24 cellular contexts compared by ENCODE assay signal in the genomic region with DNA sequence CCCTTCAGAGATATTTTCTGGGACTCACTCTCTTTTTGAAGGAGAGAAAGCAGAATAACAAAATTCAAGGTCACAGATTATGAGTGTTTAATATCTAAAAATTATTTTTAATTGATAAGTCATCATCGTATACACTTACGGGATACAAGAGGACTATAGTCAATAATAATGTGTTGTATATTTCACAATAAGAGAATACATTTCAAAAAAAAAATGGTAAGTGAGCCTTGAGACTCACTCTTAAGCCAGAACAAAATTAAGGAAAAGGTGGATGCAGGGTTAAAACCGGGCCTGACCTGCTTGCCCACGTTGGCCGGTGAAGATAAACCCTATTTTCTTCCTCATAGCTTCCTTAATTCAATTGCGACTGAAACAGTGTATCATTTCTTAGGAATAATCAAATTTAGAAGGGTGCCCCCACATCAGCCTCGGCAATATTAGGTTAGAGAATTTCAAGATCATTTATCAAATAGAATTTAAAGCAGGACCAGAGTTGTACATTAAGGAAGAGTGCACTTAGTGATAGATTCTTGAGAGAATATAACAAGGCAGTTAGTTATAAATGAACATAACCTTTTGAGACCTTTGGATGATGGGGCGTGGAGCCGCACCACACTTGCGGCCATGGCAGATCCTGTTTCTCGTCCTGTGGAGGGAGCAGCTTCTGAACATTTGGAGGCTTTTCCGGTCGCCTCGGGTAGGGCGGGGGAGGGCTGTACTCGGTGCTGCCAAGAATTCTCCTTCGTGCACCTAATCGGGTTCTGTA.
"Had no signal": no experiment of that assay in that cellular context is flagged by ENCODE, and none has a peak within 500 bp of the region (broad histone marks: within the 10 kb centered on the region; RNA-seq: fewer than 3 reads in every experiment).

No MANE protein-coding gene starts in this region.

- H3K4me3 ChIP-seq: coronary artery, esophagus muscularis mucosa, gastroesophageal sphincter, heart left ventricle, hepatocyte, lower lobe of right lung, ovary, right lobe of liver, suprapubic skin, thyroid gland, vagina had no signal

- H3K4me1 Mint-ChIP-seq: natural killer cell; stimulated activated naive B cell treated with anti-CD40 and anti-IgM and Interleukin-4, amounts not matched to agents 10 μg/mL and 1 μg/mL and 100 μg/mL, for 72 hours had no signal

- H3K79me2 ChIP-seq: hepatocyte had no signal

- DNase-seq: dermis blood vessel endothelial cell; effector memory CD4-positive, alpha-beta T cell; foreskin keratinocyte; heart left ventricle; left cardiac atrium; left ventricle myocardium superior; lower lobe of right lung; natural killer cell; occipital lobe; ovary; retina; right lobe of liver; small intestine; stimulated activated CD4-positive, alpha-beta T cell treated with anti-CD3 and anti-CD28 coated beads, Interleukin-15, amount 100 ng/mL, for 24 hours; stimulated activated CD4-positive, alpha-beta T cell treated with anti-CD3 and anti-CD28 coated beads, Interleukin-2, amount 100 ng/mL, for 48 hours; stimulated activated naive B cell treated with anti-CD40 and anti-IgM and Interleukin-4, amounts not matched to agents 10 μg/mL and 1 μg/mL and 100 μg/mL, for 72 hours; thyroid gland had no signal

- H3K4me1 ChIP-seq: foreskin keratinocyte, heart left ventricle, lower lobe of right lung, right lobe of liver, suprapubic skin, thyroid gland, vagina had no signal

- H3K27ac Mint-ChIP-seq: natural killer cell; stimulated activated naive B cell treated with anti-CD40 and anti-IgM and Interleukin-4, amounts not matched to agents 10 μg/mL and 1 μg/mL and 100 μg/mL, for 72 hours; stimulated activated naive CD8-positive, alpha-beta T cell treated with anti-CD3 and anti-CD28 coated beads, Interleukin-15, Interleukin-2, amounts not matched to agents 100 ng/mL and 50 ng/mL, for 24 hours had no signal

- H3K4me2 ChIP-seq: hepatocyte had no signal

- H3K36me3 Mint-ChIP-seq: natural killer cell; stimulated activated naive B cell treated with anti-CD40 and anti-IgM and Interleukin-4, amounts not matched to agents 10 μg/mL and 1 μg/mL and 100 μg/mL, for 72 hours had no signal

- H3K27me3 ChIP-seq: esophagus muscularis mucosa, foreskin keratinocyte, gastroesophageal sphincter, hepatocyte, ovary, right lobe of liver, suprapubic skin, thyroid gland, vagina had no signal

- H3K4me3 Mint-ChIP-seq: natural killer cell; stimulated activated naive B cell treated with anti-CD40 and anti-IgM and Interleukin-4, amounts not matched to agents 10 μg/mL and 1 μg/mL and 100 μg/mL, for 72 hours; stimulated activated naive CD8-positive, alpha-beta T cell treated with anti-CD3 and anti-CD28 coated beads, Interleukin-15, Interleukin-2, amounts not matched to agents 100 ng/mL and 50 ng/mL, for 24 hours had no signal

- H3K36me3 ChIP-seq: esophagus muscularis mucosa, gastroesophageal sphincter, heart left ventricle, lower lobe of right lung, ovary, right lobe of liver, suprapubic skin, thyroid gland, vagina had no signal

- H3K27ac ChIP-seq: coronary artery, esophagus muscularis mucosa, foreskin keratinocyte, gastroesophageal sphincter, heart left ventricle, hepatocyte, lower lobe of right lung, ovary, right lobe of liver, suprapubic skin, thyroid gland, vagina had no signal

- H3K27me3 Mint-ChIP-seq: stimulated activated naive B cell treated with anti-CD40 and anti-IgM and Interleukin-4, amounts not matched to agents 10 μg/mL and 1 μg/mL and 100 μg/mL, for 72 hours; stimulated activated naive CD8-positive, alpha-beta T cell treated with anti-CD3 and anti-CD28 coated beads, Interleukin-15, Interleukin-2, amounts not matched to agents 100 ng/mL and 50 ng/mL, for 24 hours had no signal
